In the genomic region with DNA sequence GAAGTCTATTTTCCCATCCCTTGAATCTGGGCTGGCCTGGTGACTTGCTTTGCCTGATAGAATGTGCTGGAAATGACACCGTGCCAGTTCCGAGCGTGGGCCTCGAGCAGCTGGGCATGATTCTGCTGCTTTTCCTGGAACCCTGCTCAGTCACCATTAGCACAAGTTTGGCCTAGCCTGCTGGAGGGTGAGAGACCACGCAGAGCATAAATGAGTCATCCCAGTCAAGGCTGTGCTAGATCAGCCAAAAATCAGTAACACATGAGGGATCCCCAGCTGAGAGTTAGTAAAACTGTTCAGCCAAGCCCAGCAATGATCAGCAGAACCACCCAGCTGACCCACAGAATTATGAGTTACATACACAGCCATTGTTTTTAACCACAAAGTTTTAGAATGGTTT, we compare ENCODE assay signal across 15 cellular contexts.
DNase-seq lines count a peak whose midpoint lies in the region; ATAC-seq and TF ChIP-seq lines count a peak whose summit lies in the region.
"Had no signal": no experiment of that assay in that cellular context is flagged by ENCODE, and none has a peak within 500 bp of the region (broad histone marks: within the 10 kb centered on the region; RNA-seq: fewer than 3 reads in every experiment).

No MANE protein-coding gene starts in this region.

- no peak overlapping the region for H3K27ac ChIP-seq in HEK293 (ENCODE audit: extremely low read depth, low read depth, low read length)
- H3K27ac ChIP-seq in osteoblast (ENCODE audit: low read depth, low read length) = no peak overlapping the region
- no peak overlapping the region for H3K27ac ChIP-seq in effector memory CD4-positive, alpha-beta T cell (ENCODE audit: insufficient read depth, low read length, poor library complexity, severe bottlenecking)
- H3K27ac ChIP-seq: BLaER1 had no signal

- no peaks in the 10 kb centered on the region for H4K20me1 ChIP-seq in osteoblast (ENCODE audit: insufficient read depth, low read length)
- H4K20me1 ChIP-seq: BLaER1 had no signal

- no peaks in the 10 kb centered on the region for H3K27me3 ChIP-seq in osteoblast (ENCODE audit: insufficient read depth, low read length)
- H3K27me3 ChIP-seq in effector memory CD4-positive, alpha-beta T cell (replicated peaks; ENCODE audit: control insufficient read depth, insufficient read depth, low read length, poor library complexity, severe bottlenecking) = no peaks in the 10 kb centered on the region
- H3K27me3 ChIP-seq: BLaER1 had no signal

- POLR2A ChIA-PET in HEK293 (lab: Yijun Ruan, JAX) = interaction anchor here (0.9 kb wide), 1 partner anchor 265 kb away, joined by 3 read pairs; the partner anchor contains the start of gene MAFB

- no peak overlapping the region for H3K4me2 ChIP-seq in osteoblast (ENCODE audit: insufficient read depth, low read length)
- H3K4me2 ChIP-seq: BLaER1 had no signal

- H3K4me1 ChIP-seq in HEK293 (ENCODE audit: control insufficient read depth, insufficient read depth, low read length) = no peaks in the 10 kb centered on the region
- H3K4me1 ChIP-seq in osteoblast (ENCODE audit: insufficient read depth, low read length) = no peaks in the 10 kb centered on the region
- H3K4me1 ChIP-seq in effector memory CD4-positive, alpha-beta T cell (ENCODE audit: control insufficient read depth, insufficient read depth, low read length, poor library complexity, severe bottlenecking) = no peaks in the 10 kb centered on the region

- H3K9me3 ChIP-seq in HEK293 (ENCODE audit: control insufficient read depth, insufficient read depth, low read depth, low read length) (no peaks in the 10 kb centered on the region), osteoblast (ENCODE audit: low read depth, low read length) (no peaks in the 10 kb centered on the region)
- H3K9me3 ChIP-seq in effector memory CD4-positive, alpha-beta T cell (ENCODE audit: control insufficient read depth, low read length) = no peaks in the 10 kb centered on the region

- TF ChIP-seq CTCF in AG09309 (IDR thresholded peaks at IDR 0.05; ENCODE audit: control insufficient read depth, insufficient read depth, low read depth, low read length, missing control alignments) (no peak), HEK293 (tag by site-specific recombination; IDR thresholded peaks at IDR 0.05) (no peak), astrocyte of the spinal cord (IDR thresholded peaks at IDR 0.05; ENCODE audit: low read depth, low read length) (no peak), osteoblast (IDR thresholded peaks at IDR 0.05; ENCODE audit: extremely low read depth, low read depth, low read length) (no peak)

- no peak for ATAC-seq in HG02870 (IDR thresholded peaks at IDR 0.05; ENCODE audit: unreplicated experiment)
- ATAC-seq in GM18873 (IDR thresholded peaks at IDR 0.05; ENCODE audit: low FRiP score, unreplicated experiment) = no peak

- in situ Hi-C loops in astrocyte of the spinal cord (cut with HindIII; ENCODE audit: low sequenced_read_pairs) = no loop called here

- no peaks in the 10 kb centered on the region for H3K79me2 ChIP-seq in osteoblast (ENCODE audit: insufficient read depth, low read length)

- CTCF ChIA-PET in HEK293 (lab: Yijun Ruan, JAX) = interaction anchor here (0.6 to 2.3 kb wide), 7 partner anchors 9 to 1787 kb away, joined by 3 to 8 read pairs (median 3); no protein-coding TSS in a partner anchor

- DNase-seq in AG09309 (ENCODE audit: low read depth) = peak; percentile 16
- peak; percentile 67 for DNase-seq in astrocyte of the spinal cord (ENCODE audit: low read depth, low spot score)
- DNase-seq in osteoblast (ENCODE audit: insufficient read length, low spot score, missing footprints) = peak; percentile 47
- no peak for DNase-seq in NCI-H774 (lab: John Stamatoyannopoulos, UW)
- DNase-seq in effector memory CD4-positive, alpha-beta T cell = no peak
- DNase-seq: activated CD4-positive, alpha-beta T cell treated with anti-CD3 and anti-CD28 coated beads for 4 hours; DMS 273 treated with DMSO at 0.1 percent for 48 hours; NCI-H2081 treated with DMSO at 0.1 percent for 48 hours; NCI-H526; retina; T1000 had no signal

- H3K36me3 ChIP-seq in HEK293 (ENCODE audit: control insufficient read depth in 2 of 2, insufficient read depth in 1 of 2, low read length in 2 of 2) = no peaks in the 10 kb centered on the region
- no peaks in the 10 kb centered on the region for H3K36me3 ChIP-seq in osteoblast (ENCODE audit: insufficient read depth, low read length)
- no peaks in the 10 kb centered on the region for H3K36me3 ChIP-seq in effector memory CD4-positive, alpha-beta T cell (ENCODE audit: control insufficient read depth, insufficient read depth, low read length)
- H3K36me3 ChIP-seq: BLaER1 had no signal

- H3K4me3 ChIP-seq in AG09309 (ENCODE audit: control insufficient read depth, low read depth, low read length) (no peak overlapping the region), HEK293 (ENCODE audit: low read depth, low read length) (no peak overlapping the region), astrocyte of the spinal cord (ENCODE audit: low read depth, low read length) (no peak overlapping the region), osteoblast (ENCODE audit: insufficient read depth, low read length) (no peak overlapping the region)
- no peak overlapping the region for H3K4me3 ChIP-seq in effector memory CD4-positive, alpha-beta T cell (ENCODE audit: insufficient read depth, low read depth, low read length, poor library complexity, severe bottlenecking)
- H3K4me3 ChIP-seq: BLaER1 had no signal

- H2AFZ ChIP-seq in osteoblast (ENCODE audit: low read length) = no peak overlapping the region

TF ChIP-seq in HEK293, 187 proteins besides CTCF, POLR2A, EP300 and RAD21:
- 0 out of 2 replicates have a peak, but pooled peaks have one; percentile 13 for TF ChIP-seq ZIC2 (tag by site-specific recombination; IDR thresholded peaks at IDR 0.05)
- TF ChIP-seq ZNF692 (tag by site-specific recombination; IDR thresholded peaks at IDR 0.05) = no peak
- TF ChIP-seq ZNF776 (tag by site-specific recombination; IDR thresholded peaks at IDR 0.05; ENCODE audit: borderline replicate concordance) = no peak

Comparison
In these comparisons a context has a peak if more than half of its experiments do, and no peak if none do; other contexts are left out.
1. DNase-seq: peak in AG09309 (single experiment), astrocyte of the spinal cord (single experiment) and osteoblast (single experiment); none in NCI-H774 (single experiment) and effector memory CD4-positive, alpha-beta T cell (0 of 3).